12 cellular contexts compared by ENCODE assay signal in genomic region chr15:66388576-66388975, GRCh38. TPM values are rescaled to one million over a fixed set of nuclear protein-coding genes. Genes with fewer than 3 reads are reported as not detected.
DNase-seq lines count a peak whose midpoint lies in the region; ATAC-seq and TF ChIP-seq lines count a peak whose summit lies in the region.
"Had no signal": no experiment of that assay in that cellular context is flagged by ENCODE, and none has a peak within 500 bp of the region (broad histone marks: within the 10 kb centered on the region; RNA-seq: fewer than 3 reads in every experiment).

No MANE protein-coding gene starts in this region.

- peak overlapping the region; percentile 97 for H3K4me3 ChIP-seq in ACC112 (ENCODE audit: low read depth, low read length)
- peak overlapping the region; percentile 82 for H3K4me3 ChIP-seq in GM23338
- peak overlapping the region; percentile 82 for H3K4me3 ChIP-seq in lower lobe of right lung

- H3K36me3 ChIP-seq in ACC112 (ENCODE audit: insufficient read depth, low read length), result 0 out of 2 replicates have a peak, but pooled peaks cover 4% of the 10 kb centered on the region
- no peaks in the 10 kb centered on the region for H3K36me3 ChIP-seq in GM23338 (ENCODE audit: insufficient read depth)
- H3K36me3 ChIP-seq in lower lobe of right lung, result no peaks in the 10 kb centered on the region
- H3K36me3 ChIP-seq: stomach had no signal

- DNase-seq in GM23338 (ENCODE audit: low spot score) (no peak), lower lobe of right lung (no peak), GM10266 (ENCODE audit: extremely low spot score) (no peak), NCI-H2107 treated with DMSO at 0.1 percent for 48 hours (lab: John Stamatoyannopoulos, UW; ENCODE audit: unreplicated experiment) (no peak), superior temporal gyrus (ENCODE audit: extremely low spot score) (no peak), COR-L47 (lab: John Stamatoyannopoulos, UW) (no peak)
- no peak for DNase-seq in activated T-helper 2 cell treated with anti-CD3 and anti-CD28 coated beads, Interferon-gamma antibody, Interleukin-2, Interleukin-4, amounts not matched to agents 10 μg/mL and 5 μg/mL and 100 μg/mL, durations not matched to agents 14 hours and 24 hours and 36 hours (ENCODE audit: low spot score)
- DNase-seq: activated CD4-positive, alpha-beta T cell treated with anti-CD3 and anti-CD28 coated beads, Interleukin-2, amount 50 U/mL, for 48 hours; DMS79; NCI-H510A; stomach had no signal

- H3K9me3 Mint-ChIP-seq in GM23338, result no peaks in the 10 kb centered on the region
- H3K9me3 Mint-ChIP-seq in activated T-helper 2 cell treated with anti-CD3 and anti-CD28 coated beads, Interferon-gamma antibody, Interleukin-2, Interleukin-4, amounts not matched to agents 10 μg/mL and 5 μg/mL and 100 μg/mL, durations not matched to agents 14 hours and 24 hours and 36 hours, result no peaks in the 10 kb centered on the region

- H4K20me1 ChIP-seq in GM23338 (replicated peaks; ENCODE audit: insufficient read depth), result peaks cover 39% of the 10 kb centered on the region

- ATAC-seq in GM23338 (no peak), lower lobe of right lung (no peak)

- H3K4me3 Mint-ChIP-seq in GM23338, result peak overlapping the region; percentile 81
- peak overlapping the region; percentile 97 for H3K4me3 Mint-ChIP-seq in activated T-helper 2 cell treated with anti-CD3 and anti-CD28 coated beads, Interferon-gamma antibody, Interleukin-2, Interleukin-4, amounts not matched to agents 10 μg/mL and 5 μg/mL and 100 μg/mL, durations not matched to agents 14 hours and 24 hours and 36 hours (ENCODE audit: low read depth)

- H2AFZ ChIP-seq in ACC112 (ENCODE audit: low read length, unreplicated experiment) (no peak overlapping the region), GM23338 (no peak overlapping the region)

- H3K79me2 ChIP-seq in ACC112 (ENCODE audit: control insufficient read depth, insufficient read depth, low read length, unreplicated experiment) (peaks cover 77% of the 10 kb centered on the region), GM23338 (replicated peaks; ENCODE audit: insufficient read depth) (peaks cover 64% of the 10 kb centered on the region)

- H3K27me3 Mint-ChIP-seq in GM23338 (ENCODE audit: insufficient read depth, low read depth, poor library complexity), result peaks cover 4% of the 10 kb centered on the region
- no peaks in the 10 kb centered on the region for H3K27me3 Mint-ChIP-seq in activated T-helper 2 cell treated with anti-CD3 and anti-CD28 coated beads, Interferon-gamma antibody, Interleukin-2, Interleukin-4, amounts not matched to agents 10 μg/mL and 5 μg/mL and 100 μg/mL, durations not matched to agents 14 hours and 24 hours and 36 hours (ENCODE audit: low read depth)

- 0 out of 2 replicates have a peak, but pooled peaks cover 6% of the 10 kb centered on the region for H3F3A ChIP-seq in GM23338 (replicated peaks; ENCODE audit: low read depth)

- no peak overlapping the region for H3K27ac ChIP-seq in ACC112 (ENCODE audit: low read depth, low read length)
- H3K27ac ChIP-seq in GM23338 (ENCODE audit: low read depth), result no peak overlapping the region
- no peak overlapping the region for H3K27ac ChIP-seq in lower lobe of right lung

- no peak for TF ChIP-seq CTCF in GM23338 (conservative IDR thresholded peaks at IDR 0.05; ENCODE audit: low read depth in 2 of 2)
- TF ChIP-seq CTCF in lower lobe of right lung (IDR thresholded peaks at IDR 0.05), result no peak
- TF ChIP-seq CTCF in GM10266 (IDR thresholded peaks at IDR 0.05; ENCODE audit: control insufficient read depth, insufficient read depth, low read depth, missing control alignments), result no peak

- H3K9me2 ChIP-seq in GM23338 (ENCODE audit: insufficient read depth), result no peaks in the 10 kb centered on the region

- H3K9me3 ChIP-seq in lower lobe of right lung, result no peaks in the 10 kb centered on the region
- H3K9me3 ChIP-seq: stomach had no signal

- intact Hi-C loops in activated T-helper 2 cell treated with anti-CD3 and anti-CD28 coated beads, Interferon-gamma antibody, Interleukin-2, Interleukin-4, amounts not matched to agents 10 μg/mL and 5 μg/mL and 100 μg/mL, durations not matched to agents 14 hours and 24 hours and 36 hours (cut with micrococcal nuclease), result no loop called here
- intact Hi-C loops in lower lobe of right lung (cut with DNase I), result no loop called here

- H3K27me3 ChIP-seq in ACC112 (ENCODE audit: insufficient read depth, low read length) (no peaks in the 10 kb centered on the region), GM23338 (ENCODE audit: insufficient read depth) (no peaks in the 10 kb centered on the region), lower lobe of right lung (ENCODE audit: low read depth) (no peaks in the 10 kb centered on the region)
- H3K27me3 ChIP-seq: stomach had no signal

- peaks cover 33% of the 10 kb centered on the region for H3K4me1 Mint-ChIP-seq in GM23338
- peaks cover 55% of the 10 kb centered on the region for H3K4me1 Mint-ChIP-seq in activated T-helper 2 cell treated with anti-CD3 and anti-CD28 coated beads, Interferon-gamma antibody, Interleukin-2, Interleukin-4, amounts not matched to agents 10 μg/mL and 5 μg/mL and 100 μg/mL, durations not matched to agents 14 hours and 24 hours and 36 hours (ENCODE audit: low read depth)

- H3K4me2 ChIP-seq in GM23338, result peak overlapping the region; percentile 89

- peaks cover 24% of the 10 kb centered on the region for H3K36me3 Mint-ChIP-seq in GM23338 (ENCODE audit: low read depth)
- H3K36me3 Mint-ChIP-seq in activated T-helper 2 cell treated with anti-CD3 and anti-CD28 coated beads, Interferon-gamma antibody, Interleukin-2, Interleukin-4, amounts not matched to agents 10 μg/mL and 5 μg/mL and 100 μg/mL, durations not matched to agents 14 hours and 24 hours and 36 hours (ENCODE audit: low read depth), result peaks cover 47% of the 10 kb centered on the region

- H3K27ac Mint-ChIP-seq in GM23338, result no peak overlapping the region
- H3K27ac Mint-ChIP-seq in activated T-helper 2 cell treated with anti-CD3 and anti-CD28 coated beads, Interferon-gamma antibody, Interleukin-2, Interleukin-4, amounts not matched to agents 10 μg/mL and 5 μg/mL and 100 μg/mL, durations not matched to agents 14 hours and 24 hours and 36 hours, result no peak overlapping the region

- peaks cover 36% of the 10 kb centered on the region for H3K4me1 ChIP-seq in ACC112 (ENCODE audit: control insufficient read depth, insufficient read depth, low read length, unreplicated experiment)
- H3K4me1 ChIP-seq in GM23338 (ENCODE audit: insufficient read depth), result peaks cover 7% of the 10 kb centered on the region
- peaks cover 48% of the 10 kb centered on the region for H3K4me1 ChIP-seq in lower lobe of right lung

TF ChIP-seq in GM23338, 12 proteins besides CTCF, POLR2A, EP300 and RAD21 (continues in another document):
- TF ChIP-seq EZH2 (IDR thresholded peaks at IDR 0.05; ENCODE audit: low read depth, unreplicated experiment) (no peak), REST (IDR thresholded peaks at IDR 0.05; ENCODE audit: unreplicated experiment) (no peak), STAT1 (IDR thresholded peaks at IDR 0.05; ENCODE audit: unreplicated experiment) (no peak), EZH2phosphoT487 (IDR thresholded peaks at IDR 0.05; ENCODE audit: unreplicated experiment) (no peak), ZNF331 (CRISPR knock-in tag; IDR thresholded peaks at IDR 0.05; ENCODE audit: low read depth) (no peak), ETS1 (IDR thresholded peaks at IDR 0.05) (no peak)

RNA-seq across cellular contexts. Expression of gene MAP2K1, which starts 1.9 kb away (rescaled TPM):
- total RNA-seq in GM23338 (2014; rRNA removed; shearing (Covaris generic)), result 68.5 and 73.9 TPM in 2 replicates
- polyA plus RNA-seq in GM23338 (2016; fragmentation: Nextera tagmentation; extraction: Ambion mirVana), result 40.2 and 42.0 TPM in 2 replicates
- 107 and 111 TPM in 2 replicates for total RNA-seq in activated T-helper 2 cell treated with anti-CD3 and anti-CD28 coated beads, Interferon-gamma antibody, Interleukin-2, Interleukin-4, amounts not matched to agents 10 μg/mL and 5 μg/mL and 100 μg/mL, durations not matched to agents 14 hours and 24 hours and 36 hours
- total RNA-seq in lower lobe of right lung, result 53.6 TPM

RNA-seq across cellular contexts. Expression of gene TIPIN, which starts 32.1 kb away (rescaled TPM):
- 25.3 and 39.0 TPM in 2 replicates for total RNA-seq in GM23338 (2014; rRNA removed; shearing (Covaris generic))
- polyA plus RNA-seq in GM23338 (2016; fragmentation: Nextera tagmentation; extraction: Ambion mirVana), result 32.7 and 39.1 TPM in 2 replicates
- total RNA-seq in activated T-helper 2 cell treated with anti-CD3 and anti-CD28 coated beads, Interferon-gamma antibody, Interleukin-2, Interleukin-4, amounts not matched to agents 10 μg/mL and 5 μg/mL and 100 μg/mL, durations not matched to agents 14 hours and 24 hours and 36 hours, result 42.4 and 43.3 TPM in 2 replicates
- 6.9 TPM for total RNA-seq in lower lobe of right lung
